34 cellular contexts compared by ENCODE assay signal in the genomic region with DNA sequence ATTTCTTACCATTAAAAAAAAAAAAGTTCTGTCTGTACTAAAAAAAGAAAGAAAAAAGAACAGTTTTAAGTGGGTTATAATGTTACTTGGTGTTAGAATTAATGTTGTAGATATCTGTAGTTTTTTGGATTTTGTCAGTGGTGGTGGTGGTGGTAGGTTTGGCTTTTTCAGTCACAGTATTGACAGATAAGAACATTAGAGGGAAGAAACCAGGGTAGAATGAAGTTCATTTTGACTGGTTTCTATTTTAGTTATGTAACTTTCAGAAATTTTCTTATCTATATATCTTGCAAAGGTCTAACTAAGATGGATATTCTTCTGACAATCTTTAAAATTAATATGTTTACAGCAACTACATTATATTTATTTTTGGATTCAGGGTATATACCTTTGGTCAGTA.
"Had no signal": no experiment of that assay in that cellular context is flagged by ENCODE, and none has a peak within 500 bp of the region (broad histone marks: within the 10 kb centered on the region; RNA-seq: fewer than 3 reads in every experiment).

No MANE protein-coding gene starts in this region.

- H3K27me3 Mint-ChIP-seq: activated B cell treated with CpG ODN at 0.5 μM for 24 hours; activated CD8-positive, alpha-beta T cell treated with anti-CD3 and anti-CD28 coated beads for 36 hours; activated naive CD8-positive, alpha-beta T cell; activated T-helper 17 cell treated with anti-CD3 and anti-CD28 coated beads, Interleukin-2, amount 50 U/mL, for 72 hours; central memory CD8-positive, alpha-beta T cell; effector memory CD8-positive, alpha-beta T cell; T-helper 17 cell had no signal

- FAIRE-seq: astrocyte, bronchial epithelial cell, colon had no signal

- DNase-seq: activated B cell treated with CpG ODN at 0.5 μM for 24 hours; activated CD4-positive, alpha-beta T cell treated with anti-CD3 and anti-CD28 coated beads for 48 hours; activated CD4-positive, alpha-beta T cell treated with anti-CD3 and anti-CD28 coated beads, Interleukin-2, amount 50 U/mL, for 1 hour; activated CD4-positive, alpha-beta T cell treated with anti-CD3 and anti-CD28 coated beads, Interleukin-2, amount 50 U/mL, for 48 hours; activated CD8-positive, alpha-beta memory T cell treated with anti-CD3 and anti-CD28 coated beads for 24 hours; activated CD8-positive, alpha-beta T cell treated with anti-CD3 and anti-CD28 coated beads for 36 hours; activated effector memory CD4-positive, alpha-beta T cell treated with Interleukin-2 at 50 U/mL for 16 hours; activated gamma-delta T cell treated with Interleukin-2 at 50 U/mL for 16 hours; activated naive CD4-positive, alpha-beta T cell treated with anti-CD3 and anti-CD28 coated beads, Interleukin-2, amount 50 U/mL, for 16 hours; activated naive CD4-positive, alpha-beta T cell treated with Interleukin-2 at 50 U/mL for 16 hours; activated T-cell treated with anti-CD3 and anti-CD28 coated beads, Interleukin-2, amount 50 U/mL, for 4 hours; amniotic stem cell; anterior cingulate cortex; brain microvascular endothelial cell; cortex of kidney; dermis blood vessel endothelial cell; effector CD4-positive, alpha-beta T cell; effector memory CD8-positive, alpha-beta T cell; erythroblast; foreskin keratinocyte; heart right ventricle; T-helper 17 cell; T1000; WERI-Rb-1 had no signal

- H3K4me3 ChIP-seq: esophagus muscularis mucosa, gastroesophageal sphincter, heart right ventricle had no signal

- H3K4me1 ChIP-seq: foreskin keratinocyte, gastroesophageal sphincter had no signal

- H3K27me3 ChIP-seq: brain microvascular endothelial cell, esophagus muscularis mucosa, foreskin keratinocyte, gastroesophageal sphincter, heart right ventricle had no signal

- H3K27ac Mint-ChIP-seq: activated B cell treated with CpG ODN at 0.5 μM for 24 hours; activated CD8-positive, alpha-beta T cell treated with anti-CD3 and anti-CD28 coated beads for 36 hours; activated naive CD8-positive, alpha-beta T cell; activated T-helper 17 cell treated with anti-CD3 and anti-CD28 coated beads, Interleukin-2, amount 50 U/mL, for 72 hours; T-helper 17 cell; T-helper 2 cell treated with Interferon-gamma antibody and Interleukin-4, amounts not matched to agents 5 μg/mL and 100 μg/mL, for 36 hours had no signal

- H3K36me3 ChIP-seq: brain microvascular endothelial cell, esophagus muscularis mucosa, gastroesophageal sphincter, heart right ventricle, WERI-Rb-1 had no signal

- ATAC-seq: activated CD4-positive, CD25-positive, alpha-beta regulatory T cell treated with anti-CD3 and anti-CD28 coated beads, Interleukin-2, amount 50 U/mL, for 24 hours; activated CD8-positive, alpha-beta T cell treated with anti-CD3 and anti-CD28 coated beads for 36 hours; activated T-cell treated with anti-CD3 and anti-CD28 coated beads, Interleukin-2, amount 50 U/mL, for 4 hours; activated T-helper 17 cell treated with anti-CD3 and anti-CD28 coated beads, Interleukin-2, amount 50 U/mL, for 72 hours; effector memory CD8-positive, alpha-beta T cell; foreskin keratinocyte; gastroesophageal sphincter; heart right ventricle; T-helper 17 cell had no signal

- H3K9me3 ChIP-seq: esophagus muscularis mucosa, gastroesophageal sphincter, heart right ventricle had no signal

- H3K4me3 Mint-ChIP-seq: activated B cell treated with CpG ODN at 0.5 μM for 24 hours; activated CD8-positive, alpha-beta T cell treated with anti-CD3 and anti-CD28 coated beads for 36 hours; activated naive CD8-positive, alpha-beta T cell; activated T-cell treated with anti-CD3 and anti-CD28 coated beads, Interleukin-2, amount 50 U/mL, for 4 hours; activated T-helper 17 cell treated with anti-CD3 and anti-CD28 coated beads, Interleukin-2, amount 50 U/mL, for 72 hours; central memory CD8-positive, alpha-beta T cell; effector memory CD8-positive, alpha-beta T cell; T-helper 17 cell; T-helper 2 cell treated with Interferon-gamma antibody and Interleukin-4, amounts not matched to agents 5 μg/mL and 100 μg/mL, for 36 hours had no signal

- H3K9me3 Mint-ChIP-seq: activated B cell treated with CpG ODN at 0.5 μM for 24 hours; activated CD8-positive, alpha-beta T cell treated with anti-CD3 and anti-CD28 coated beads for 36 hours; activated T-cell treated with anti-CD3 and anti-CD28 coated beads, Interleukin-2, amount 50 U/mL, for 4 hours; activated T-helper 17 cell treated with anti-CD3 and anti-CD28 coated beads, Interleukin-2, amount 50 U/mL, for 72 hours; central memory CD8-positive, alpha-beta T cell; effector memory CD8-positive, alpha-beta T cell; T-helper 2 cell treated with Interferon-gamma antibody and Interleukin-4, amounts not matched to agents 5 μg/mL and 100 μg/mL, for 36 hours had no signal
